In genomic region chr7:123748171-123748733, GRCh38 we compare ENCODE assay signal across 8 cellular contexts. TPM values are rescaled to one million over a fixed set of nuclear protein-coding genes. Genes with fewer than 3 reads are reported as not detected.
DNase-seq lines count a peak whose midpoint lies in the region; ATAC-seq, FAIRE-seq and TF ChIP-seq lines count a peak whose summit lies in the region.

No MANE protein-coding gene starts in this region.

- H3K27me3 Mint-ChIP-seq in brain: peaks cover 11% of the 10 kb centered on the region

- peak overlapping the region; percentile 89 for H3K27ac ChIP-seq in RWPE2 (ENCODE audit: poor library complexity, severe bottlenecking)
- H3K27ac ChIP-seq in iPS-18a (ENCODE audit: low read length): peak overlapping the region; percentile 36

- peak overlapping the region; percentile 97 to 99 (median 97) for H3K4me3 Mint-ChIP-seq in brain

- H3K9me3 ChIP-seq in RWPE2 (ENCODE audit: severe bottlenecking): no peaks in the 10 kb centered on the region
- no peaks in the 10 kb centered on the region for H3K9me3 ChIP-seq in iPS-18a (ENCODE audit: control insufficient read depth, low read depth, low read length)

- peak overlapping the region; percentile 75 for H3K9ac ChIP-seq in iPS-18a (ENCODE audit: low read length)

- H3K4me1 ChIP-seq in RWPE2 (ENCODE audit: insufficient read depth, poor library complexity, severe bottlenecking) (peaks cover 32% of the 10 kb centered on the region), iPS-18a (ENCODE audit: control insufficient read depth, low read depth, low read length) (peaks cover 49% of the 10 kb centered on the region)

- H3K27ac Mint-ChIP-seq in brain: peak overlapping the region; percentile 97 to 100 (median 98)

- no peaks in the 10 kb centered on the region for H3K36me3 Mint-ChIP-seq in brain

- no peaks in the 10 kb centered on the region; the same call in 1 of the 2 replicates for H3K36me3 ChIP-seq in RWPE2 (ENCODE audit: low read depth)
- no peaks in the 10 kb centered on the region for H3K36me3 ChIP-seq in iPS-18a (ENCODE audit: control insufficient read depth, low read depth, low read length)

- no peak for TF ChIP-seq CTCF in AG10803 (conservative IDR thresholded peaks at IDR 0.05; ENCODE audit: low read length)
- no peak for TF ChIP-seq CTCF in RWPE2 (IDR thresholded peaks at IDR 0.05; ENCODE audit: poor library complexity, severe bottlenecking)
- no peak for TF ChIP-seq CTCF in brain (conservative IDR thresholded peaks at IDR 0.05)

- peak; percentile 36 for DNase-seq in AG10803 (ENCODE audit: low read depth)
- DNase-seq in RWPE2 (ENCODE audit: low spot score): no peak
- DNase-seq in skeletal muscle cell (ENCODE audit: low read depth): no peak
- no peak for DNase-seq in RCC 7860 (ENCODE audit: low spot score)

- peaks cover 71% of the 10 kb centered on the region for H3K4me1 Mint-ChIP-seq in brain

- FAIRE-seq in RCC 7860 (lab: Jason Lieb, UNC): no peak

- H3K27me3 ChIP-seq in RWPE2 (ENCODE audit: insufficient read depth, poor library complexity, severe bottlenecking): no peaks in the 10 kb centered on the region
- no peaks in the 10 kb centered on the region for H3K27me3 ChIP-seq in iPS-18a (ENCODE audit: control insufficient read depth, insufficient read depth, low read length)

- peak overlapping the region; percentile 85 for H3K4me3 ChIP-seq in AG10803 (ENCODE audit: low read length)
- H3K4me3 ChIP-seq in RWPE2 (ENCODE audit: severe bottlenecking): peak overlapping the region; percentile 64
- peak overlapping the region; percentile 78 for H3K4me3 ChIP-seq in iPS-18a (ENCODE audit: low read length)
- H3K4me3 ChIP-seq in skeletal muscle cell (ENCODE audit: low read depth, low read length): peak overlapping the region; percentile 92

- peak; percentile 23 for ATAC-seq in GM18907 (IDR thresholded peaks at IDR 0.05; ENCODE audit: unreplicated experiment)
- peak; percentile 16 for ATAC-seq in HG03103 (IDR thresholded peaks at IDR 0.05; ENCODE audit: low read depth, unreplicated experiment)
- peak; percentile 41 for ATAC-seq in RWPE2 (ENCODE audit: low read depth)

- H3K9me3 Mint-ChIP-seq in brain: no peaks in the 10 kb centered on the region

RNA-seq across cellular contexts. Expression of gene WASL, which starts 0.6 kb away (rescaled TPM):
- polyA plus RNA-seq in brain (ENCODE audit: insufficient read depth, low read depth, low replicate concordance): 23.5 TPM
